ENCODE assay signal across 19 cellular contexts in the genomic region with DNA sequence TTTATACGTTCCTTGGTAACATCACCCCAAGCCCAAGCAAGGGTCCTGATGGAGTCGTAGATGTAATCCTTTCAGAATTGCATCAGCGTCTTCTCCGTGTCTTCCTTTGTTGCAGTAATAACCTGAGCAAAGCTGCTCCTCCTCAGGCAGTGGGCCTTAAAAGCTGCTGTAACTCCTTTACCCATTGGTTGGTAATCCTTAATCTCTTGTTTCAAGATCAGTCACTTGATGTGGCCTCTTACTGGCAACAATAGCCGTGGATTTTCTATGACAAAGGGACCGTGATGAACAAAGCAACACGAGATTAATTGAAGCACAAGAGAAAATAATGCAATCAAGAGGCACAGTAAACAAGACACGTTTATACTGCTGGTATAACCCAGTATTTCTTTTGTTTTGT. TPM values are rescaled to one million over a fixed set of nuclear protein-coding genes. Genes with fewer than 3 reads are reported as not detected.
DNase-seq lines count a peak whose midpoint lies in the region; ATAC-seq and TF ChIP-seq lines count a peak whose summit lies in the region.
"Had no signal": no experiment of that assay in that cellular context is flagged by ENCODE, and none has a peak within 500 bp of the region (broad histone marks: within the 10 kb centered on the region; RNA-seq: fewer than 3 reads in every experiment).

No MANE protein-coding gene starts in this region.

- no peaks in the 10 kb centered on the region for H3K9me3 Mint-ChIP-seq in activated B cell treated with CpG ODN at 0.5 μM for 24 hours
- H3K9me3 Mint-ChIP-seq: CD14-positive monocyte; CD4-positive, alpha-beta memory T cell had no signal

- H3K4me3 ChIP-seq in HAP-1 = peak overlapping the region; percentile 6; the same call in 1 of the 2 replicates
- H3K4me3 ChIP-seq in mesendoderm (ENCODE audit: low read length) = no peak overlapping the region
- H3K4me3 ChIP-seq: BLaER1, GM12878 had no signal

- H3K56ac ChIP-seq in mesendoderm (ENCODE audit: low read length) = no peak overlapping the region

- H3K27ac ChIP-seq in mesendoderm (ENCODE audit: low read depth, low read length) = no peak overlapping the region
- H3K27ac ChIP-seq: BLaER1, HL-60 had no signal

- no peaks in the 10 kb centered on the region for H3K27me3 ChIP-seq in HAP-1 (ENCODE audit: low read depth)
- H3K27me3 ChIP-seq in mesendoderm (ENCODE audit: insufficient read depth, low read length, poor library complexity) = no peaks in the 10 kb centered on the region
- H3K27me3 ChIP-seq: BLaER1 had no signal

- in situ Hi-C loops in HAP-1 (cut with MboI; ENCODE audit: low sequenced_read_pairs) = no loop called here

- POLR2A ChIA-PET in activated B cell treated with CpG ODN at 0.5 μM for 24 hours (lab: Charles Lee) = no interaction called here

- no peak overlapping the region for H2BK120ac ChIP-seq in mesendoderm (ENCODE audit: low read depth, low read length)

- CTCF ChIA-PET in activated B cell treated with CpG ODN at 0.5 μM for 24 hours (lab: Charles Lee) = no interaction called here

- H3K27ac Mint-ChIP-seq in activated B cell treated with CpG ODN at 0.5 μM for 24 hours = peak overlapping the region; percentile 16
- H3K27ac Mint-ChIP-seq: CD4-positive, alpha-beta memory T cell had no signal

- H3K79me1 ChIP-seq in mesendoderm (ENCODE audit: low read length) = no peaks in the 10 kb centered on the region

- ATAC-seq in activated B cell treated with CpG ODN at 0.5 μM for 24 hours (ENCODE audit: low read depth) = no peak
- ATAC-seq: GM12878 had no signal

- H4K8ac ChIP-seq in mesendoderm (ENCODE audit: low read depth, low read length) = no peak overlapping the region

- no peak overlapping the region for H3K9ac ChIP-seq in mesendoderm (ENCODE audit: low read length)
- H3K9ac ChIP-seq: BLaER1 had no signal

- H3K9me3 ChIP-seq in HAP-1 = no peaks in the 10 kb centered on the region
- H3K9me3 ChIP-seq: BLaER1 had no signal

- H3K36me3 Mint-ChIP-seq in activated B cell treated with CpG ODN at 0.5 μM for 24 hours (ENCODE audit: low read depth) = peaks cover 20% of the 10 kb centered on the region
- H3K36me3 Mint-ChIP-seq: CD14-positive monocyte had no signal

- no peaks in the 10 kb centered on the region for H3K79me2 ChIP-seq in mesendoderm (ENCODE audit: control insufficient read depth, insufficient read depth, low read length)

- no peaks in the 10 kb centered on the region for H3K27me3 Mint-ChIP-seq in activated B cell treated with CpG ODN at 0.5 μM for 24 hours
- H3K27me3 Mint-ChIP-seq: CD4-positive, alpha-beta memory T cell had no signal

- no peaks in the 10 kb centered on the region for H3K4me1 Mint-ChIP-seq in activated B cell treated with CpG ODN at 0.5 μM for 24 hours
- H3K4me1 Mint-ChIP-seq: CD14-positive monocyte; CD4-positive, alpha-beta memory T cell had no signal

- no peak overlapping the region for H3K4me3 Mint-ChIP-seq in activated B cell treated with CpG ODN at 0.5 μM for 24 hours
- H3K4me3 Mint-ChIP-seq: CD14-positive monocyte; CD4-positive, alpha-beta memory T cell had no signal

- H3K23ac ChIP-seq in mesendoderm (ENCODE audit: low read length) = no peak overlapping the region

- no peak overlapping the region for H2AK5ac ChIP-seq in mesendoderm (ENCODE audit: low read length)

- no peak for TF ChIP-seq CTCF in activated B cell treated with CpG ODN at 0.5 μM for 24 hours (IDR thresholded peaks at IDR 0.05)

- no peak overlapping the region for H2BK15ac ChIP-seq in mesendoderm (replicated peaks; ENCODE audit: low read depth)

- H3K4me1 ChIP-seq in HAP-1 = peaks cover 16% of the 10 kb centered on the region
- peaks cover 2% of the 10 kb centered on the region for H3K4me1 ChIP-seq in mesendoderm (ENCODE audit: control insufficient read depth, low read depth, low read length)
- H3K4me1 ChIP-seq: BLaER1 had no signal

- H2BK5ac ChIP-seq in mesendoderm (ENCODE audit: low read length) = no peak overlapping the region

- no peak overlapping the region for H3K4me2 ChIP-seq in mesendoderm (ENCODE audit: low read length)
- H3K4me2 ChIP-seq: BLaER1 had no signal

- WGBS in mesendoderm (ENCODE audit: extremely low coverage, insufficient coverage, low lambda C conversion rate) = no CpG with 5 or more reads among the region's 8 CpGs

- DNase-seq in COR-L47 (lab: John Stamatoyannopoulos, UW) = peak; percentile 11
- DNase-seq in HAP-1 (ENCODE audit: low spot score in 2 of 2) = peak; percentile 61 to 81
- no peak for DNase-seq in activated B cell treated with CpG ODN at 0.5 μM for 24 hours
- no peak for DNase-seq in mesendoderm
- DNase-seq in activated T-cell treated with anti-CD3 and anti-CD28 coated beads, Interleukin-2, amount 50 U/mL, for 48 hours = no peak
- no peak for DNase-seq in NAMALWA (ENCODE audit: low spot score)
- no peak for DNase-seq in COLO668 (lab: John Stamatoyannopoulos, UW; ENCODE audit: unreplicated experiment)
- DNase-seq in epidermal melanocyte (ENCODE audit: insufficient read length, low spot score) = no peak
- DNase-seq: 8988T; CD4-positive, alpha-beta memory T cell; DMS 273 treated with DMSO at 0.1 percent for 48 hours; DMS53; DND-41; EL; HCEC 1CT had no signal

- H3K36me3 ChIP-seq in HAP-1 (replicated peaks) (no peaks in the 10 kb centered on the region), mesendoderm (ENCODE audit: control insufficient read depth, insufficient read depth, low read length) (no peaks in the 10 kb centered on the region)

- H3K18ac ChIP-seq in mesendoderm (ENCODE audit: low read length) = peak overlapping the region; percentile 41

- intact Hi-C loops in activated B cell treated with CpG ODN at 0.5 μM for 24 hours (cut with micrococcal nuclease) = no loop called here

- no peak overlapping the region for H4K5ac ChIP-seq in mesendoderm (ENCODE audit: low read length)

- H3K4ac ChIP-seq in mesendoderm (ENCODE audit: low read depth, low read length) = no peak overlapping the region

RNA-seq across cellular contexts. Expression of a gene that starts 44.6 kb away (rescaled TPM):
- 15.9 and 17.5 TPM in 2 replicates for total RNA-seq in activated B cell treated with CpG ODN at 0.5 μM for 24 hours
- polyA plus RNA-seq in mesendoderm (2013, experiment 1 of 2) = 2.6 TPM
- polyA plus RNA-seq in mesendoderm (2013, experiment 2 of 2) = 1.6 TPM

RNA-seq across cellular contexts. Expression of a gene that starts 50.0 kb away (rescaled TPM):
- 7.3 and 8.4 TPM in 2 replicates for total RNA-seq in activated B cell treated with CpG ODN at 0.5 μM for 24 hours
- 1.2 TPM for polyA plus RNA-seq in mesendoderm (2013, experiment 1 of 2)
- polyA plus RNA-seq in mesendoderm (2013, experiment 2 of 2) = 1.3 TPM
- polyA plus RNA-seq: CD14-positive monocyte had no signal

Comparison
In these comparisons a context has a peak if more than half of its experiments do, and no peak if none do; other contexts are left out.
1. DNase-seq: peak in COR-L47 (single experiment) and HAP-1 (2 of 2); none in activated B cell treated with CpG ODN at 0.5 μM for 24 hours (single experiment), mesendoderm (single experiment), activated T-cell treated with anti-CD3 and anti-CD28 coated beads, Interleukin-2, amount 50 U/mL, for 48 hours (0 of 2), NAMALWA (single experiment), COLO668 (single experiment) and epidermal melanocyte (single experiment).